ENCODE assay signal across 8 cellular contexts in genomic region chr1:145961425-145962156, GRCh38. TPM values are rescaled to one million over a fixed set of nuclear protein-coding genes. Genes with fewer than 3 reads are reported as not detected.
DNase-seq lines count a peak whose midpoint lies in the region; ATAC-seq, FAIRE-seq and TF ChIP-seq lines count a peak whose summit lies in the region.

No MANE protein-coding gene starts in this region.

- H3K9ac ChIP-seq in DND-41 (ENCODE audit: low read depth, low read length) = peak overlapping the region; percentile 63

- no peak for FAIRE-seq in pancreas (lab: Jason Lieb, UNC)

- H2AFZ ChIP-seq in DND-41 (ENCODE audit: low read depth, low read length) = peak overlapping the region; percentile 85

- no peaks in the 10 kb centered on the region; the same call in 1 of the 2 replicates for H4K20me1 ChIP-seq in DND-41 (ENCODE audit: insufficient read depth, low read length)

- no peaks in the 10 kb centered on the region; the same call in 1 of the 2 replicates for H3K36me3 ChIP-seq in DND-41 (ENCODE audit: insufficient read depth, low read length)
- H3K36me3 ChIP-seq in gastroesophageal sphincter = no peaks in the 10 kb centered on the region
- H3K36me3 ChIP-seq in pancreas = no peaks in the 10 kb centered on the region

- no peak for TF ChIP-seq EP300 in gastroesophageal sphincter (IDR thresholded peaks at IDR 0.05)

- TF ChIP-seq POLR2A in gastroesophageal sphincter (IDR thresholded peaks at IDR 0.05) = no peak

- no peak overlapping the region for H3K27ac ChIP-seq in DND-41 (ENCODE audit: low read length)
- peak overlapping the region; percentile 61 to 100 (median 99) for H3K27ac ChIP-seq in gastroesophageal sphincter
- no peak overlapping the region for H3K27ac ChIP-seq in pancreas

- H3K9me3 ChIP-seq in DND-41 (ENCODE audit: insufficient read depth, low read length, severe bottlenecking) (no peaks in the 10 kb centered on the region), gastroesophageal sphincter (no peaks in the 10 kb centered on the region), pancreas (no peaks in the 10 kb centered on the region)

- H3K27me3 ChIP-seq in DND-41 (ENCODE audit: insufficient read depth, low read length, poor library complexity) = peaks cover 26% of the 10 kb centered on the region
- H3K27me3 ChIP-seq in gastroesophageal sphincter = no peaks in the 10 kb centered on the region
- H3K27me3 ChIP-seq in pancreas = no peaks in the 10 kb centered on the region

- no peak for TF ChIP-seq CTCF in DND-41 (IDR thresholded peaks at IDR 0.05; ENCODE audit: borderline replicate concordance, extremely low read depth, low read length, poor library complexity, severe bottlenecking)
- no peak for TF ChIP-seq CTCF in gastroesophageal sphincter (IDR thresholded peaks at IDR 0.05)
- no peak for TF ChIP-seq CTCF in pancreas (IDR thresholded peaks at IDR 0.05)

- intact Hi-C loops in pancreas (cut with DNase I) = no loop called here

- peaks cover 15% of the 10 kb centered on the region for H3K79me2 ChIP-seq in DND-41 (ENCODE audit: insufficient read depth, low read length)

- peak overlapping the region; percentile 98 for H3K4me2 ChIP-seq in DND-41 (ENCODE audit: insufficient read depth, low read length)

- peak overlapping the region; percentile 41 to 80; a peak in 3 of 4 replicates for H3K4me3 ChIP-seq in DND-41 (ENCODE audit: low read depth in 1 of 2, low read length in 2 of 2)
- H3K4me3 ChIP-seq in gastroesophageal sphincter = peak overlapping the region; percentile 44 to 71
- peak overlapping the region; percentile 11 to 66 (median 37) for H3K4me3 ChIP-seq in pancreas

- WGBS in gastroesophageal sphincter (ENCODE audit: low coverage in 1 of 2), 2 donors = 0 to 2% methylated on average over 6 to 12 of the region's 57 CpGs
- WGBS in pancreas, 2 donors = 4% methylated on average over 57 of the region's 57 CpGs

- ATAC-seq in DND-41 (ENCODE audit: insufficient read depth, low read depth) (no peak), gastroesophageal sphincter (no peak), pancreas (no peak)

- H3K4me1 ChIP-seq in DND-41 (ENCODE audit: insufficient read depth, low read length) (peaks cover 79% of the 10 kb centered on the region), gastroesophageal sphincter (peaks cover 7 to 84% (median 22%) of the 10 kb centered on the region in 3 donors), pancreas (peaks cover 7 to 30% (median 19%) of the 10 kb centered on the region in 3 donors)

- peak; percentile 33 for DNase-seq in DND-41
- DNase-seq in NCI-H146 (lab: John Stamatoyannopoulos, UW) = peak; percentile 39
- DNase-seq in activated effector memory CD4-positive, alpha-beta T cell treated with Interleukin-2 at 50 U/mL for 16 hours = peak; percentile 42
- peak in 4 of 6 donors; percentile 33 to 78 (median 56) for DNase-seq in pancreas
- no peak for DNase-seq in DMS79 (lab: John Stamatoyannopoulos, UW)
- no peak for DNase-seq in middle frontal gyrus (ENCODE audit: extremely low spot score, low spot score)
- DNase-seq in NK-92 treated with Interleukin-12 subunit alpha and Interleukin-12 subunit beta, amount 100 ng/mL, for 24 hours (lab: John Stamatoyannopoulos, UW) = no peak

RNA-seq across cellular contexts. Expression of gene ANKRD34A, which starts 2.8 kb away (rescaled TPM):
- 1 to 10 TPM in 1 of 4 donors, under 1 TPM in 2, not detected in 1; 0.62 to 1.9 (median 0.67) TPM for total RNA-seq in gastroesophageal sphincter
- total RNA-seq in pancreas = under 1 TPM; 0.04 to 0.28 (median 0.18) TPM
- polyA plus RNA-seq in pancreas = under 1 TPM; 0.34 to 0.38 TPM

RNA-seq across cellular contexts. Expression of gene POLR3GL, which starts 2.9 kb away (rescaled TPM):
- total RNA-seq in gastroesophageal sphincter = 10 to 100 TPM; 32.9 to 44.0 (median 37.6) TPM
- total RNA-seq in pancreas = 10 to 100 TPM in 1 of 6 donors, 1 to 10 TPM in 5; 3.9 to 10.8 (median 5.7) TPM
- 10 to 100 TPM; 14.6 to 27.6 TPM for polyA plus RNA-seq in pancreas

RNA-seq across cellular contexts. Expression of gene LIX1L, which starts 3.8 kb away (rescaled TPM):
- total RNA-seq in gastroesophageal sphincter (10 to 100 TPM; 37.8 to 53.5 (median 45.3) TPM), pancreas (10 to 100 TPM in 1 of 6 donors, 1 to 10 TPM in 5; 3.3 to 10.3 (median 5.8) TPM)
- 1 to 10 TPM; 2.9 to 6.8 TPM for polyA plus RNA-seq in pancreas

RNA-seq across cellular contexts. Expression of gene RBM8A, which starts 34.3 kb away (rescaled TPM):
- total RNA-seq in gastroesophageal sphincter (100 to 1,000 TPM in 3 of 4 donors, 10 to 100 TPM in 1; 75.7 to 135 (median 117) TPM), pancreas (10 to 100 TPM; 29.5 to 55.0 (median 49.1) TPM)
- 10 to 100 TPM; 32.0 to 57.9 TPM for polyA plus RNA-seq in pancreas

RNA-seq across cellular contexts. Expression of gene TXNIP, which starts 34.8 kb away (rescaled TPM):
- total RNA-seq in gastroesophageal sphincter (1,000 to 10,000 TPM; 2,024 to 3,704 (median 2,348) TPM), pancreas (100 to 1,000 TPM; 167 to 491 (median 295) TPM)
- polyA plus RNA-seq in pancreas = 100 to 1,000 TPM; 105 to 224 TPM

Comparison
In these comparisons a context has a peak if more than half of its experiments do, and no peak if none do; other contexts are left out.
1. DNase-seq: peak in DND-41 (single experiment), NCI-H146 (single experiment), activated effector memory CD4-positive, alpha-beta T cell treated with Interleukin-2 at 50 U/mL for 16 hours (single experiment) and pancreas (4 of 6); none in DMS79 (single experiment), middle frontal gyrus (single experiment) and NK-92 treated with Interleukin-12 subunit alpha and Interleukin-12 subunit beta, amount 100 ng/mL, for 24 hours (single experiment).
2. H3K27ac ChIP-seq: peak in gastroesophageal sphincter (4 of 4); none in DND-41 (single experiment) and pancreas (0 of 4).
3. Peak in every context shown above with its lines, with median percentiles within 50 percentile points of each other: H3K4me3 ChIP-seq.